ENCODE assay signal across 1 cellular context in the genomic region with DNA sequence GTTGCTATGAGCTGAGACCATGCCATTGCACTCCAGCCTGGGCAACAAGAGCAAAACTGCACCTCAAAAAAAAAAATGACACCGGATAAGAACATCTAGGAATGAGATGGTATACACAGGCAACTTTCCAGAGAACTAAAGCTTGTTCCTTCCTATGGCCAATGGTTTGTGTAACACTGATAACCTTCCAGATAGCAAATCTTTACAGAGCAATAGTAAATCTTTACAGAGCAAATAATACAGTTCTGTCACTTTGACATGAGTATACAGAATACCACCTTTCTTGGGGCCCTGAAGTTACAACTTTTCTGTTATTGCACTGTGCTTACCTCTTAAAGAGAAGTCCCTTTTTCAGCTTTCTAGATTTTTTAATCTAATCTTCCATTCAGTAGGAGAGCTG.
TF ChIP-seq lines count a peak whose summit lies in the region.

No MANE protein-coding gene starts in this region.

TF ChIP-seq in HepG2, 621 proteins besides CTCF, POLR2A, EP300 and RAD21 (continued from another document):
- TF ChIP-seq, protein P1, sequence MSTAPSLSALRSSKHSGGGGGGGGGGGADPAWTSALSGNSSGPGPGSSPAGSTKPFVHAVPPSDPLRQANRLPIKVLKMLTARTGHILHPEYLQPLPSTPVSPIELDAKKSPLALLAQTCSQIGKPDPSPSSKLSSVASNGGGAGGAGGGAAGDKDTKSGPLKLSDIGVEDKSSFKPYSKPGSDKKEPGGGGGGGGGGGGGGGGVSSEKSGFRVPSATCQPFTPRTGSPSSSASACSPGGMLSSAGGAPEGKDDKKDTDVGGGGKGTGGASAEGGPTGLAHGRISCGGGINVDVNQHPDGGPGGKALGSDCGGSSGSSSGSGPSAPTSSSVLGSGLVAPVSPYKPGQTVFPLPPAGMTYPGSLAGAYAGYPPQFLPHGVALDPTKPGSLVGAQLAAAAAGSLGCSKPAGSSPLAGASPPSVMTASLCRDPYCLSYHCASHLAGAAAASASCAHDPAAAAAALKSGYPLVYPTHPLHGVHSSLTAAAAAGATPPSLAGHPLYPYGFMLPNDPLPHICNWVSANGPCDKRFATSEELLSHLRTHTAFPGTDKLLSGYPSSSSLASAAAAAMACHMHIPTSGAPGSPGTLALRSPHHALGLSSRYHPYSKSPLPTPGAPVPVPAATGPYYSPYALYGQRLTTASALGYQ (CRISPR knock-in tag; IDR thresholded peaks at IDR 0.05) = peak; percentile 81
- TF ChIP-seq, protein P2, sequence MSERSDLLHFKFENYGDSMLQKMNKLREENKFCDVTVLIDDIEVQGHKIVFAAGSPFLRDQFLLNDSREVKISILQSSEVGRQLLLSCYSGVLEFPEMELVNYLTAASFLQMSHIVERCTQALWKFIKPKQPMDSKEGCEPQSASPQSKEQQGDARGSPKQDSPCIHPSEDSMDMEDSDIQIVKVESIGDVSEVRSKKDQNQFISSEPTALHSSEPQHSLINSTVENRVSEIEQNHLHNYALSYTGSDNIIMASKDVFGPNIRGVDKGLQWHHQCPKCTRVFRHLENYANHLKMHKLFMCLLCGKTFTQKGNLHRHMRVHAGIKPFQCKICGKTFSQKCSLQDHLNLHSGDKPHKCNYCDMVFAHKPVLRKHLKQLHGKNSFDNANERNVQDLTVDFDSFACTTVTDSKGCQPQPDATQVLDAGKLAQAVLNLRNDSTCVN (CRISPR knock-in tag; IDR thresholded peaks at IDR 0.05; ENCODE audit: borderline replicate concordance) = no peak
- peak; percentile 67 for TF ChIP-seq HDAC2 (CRISPR knock-in tag; IDR thresholded peaks at IDR 0.05)
